32 cellular contexts compared by ENCODE assay signal in genomic region chr3:184096811-184097378, GRCh38. TPM values are rescaled to one million over a fixed set of nuclear protein-coding genes. Genes with fewer than 3 reads are reported as not detected.
DNase-seq lines count a peak whose midpoint lies in the region; ATAC-seq lines count a peak whose summit lies in the region.
"Had no signal": no experiment of that assay in that cellular context is flagged by ENCODE, and none has a peak within 500 bp of the region (broad histone marks: within the 10 kb centered on the region; RNA-seq: fewer than 3 reads in every experiment).

TSS of gene HTR3E (plus strand) at chr3:184097064. CDS start at chr3:184097530, 466 bp downstream.

- H3K9me3 ChIP-seq in Karpas-422 (ENCODE audit: low read length) (peaks cover 10% of the 10 kb centered on the region), mesenchymal stem cell (ENCODE audit: control insufficient read depth, low read length) (peaks cover 19% of the 10 kb centered on the region)

- no peaks in the 10 kb centered on the region for H4K20me1 ChIP-seq in Karpas-422 (ENCODE audit: insufficient read depth, low read depth, low read length)
- H4K20me1 ChIP-seq: BLaER1 had no signal

- DNase-seq in NOMO-1 treated with DMSO at 0.1 percent for 48 hours (lab: John Stamatoyannopoulos, UW; ENCODE audit: unreplicated experiment) (peak; percentile 44), NOMO-1 treated with dmso at 0.1 percent for 144 hours (lab: John Stamatoyannopoulos, UW; ENCODE audit: unreplicated experiment) (no peak), Karpas-422 (peak; percentile 50), mesenchymal stem cell (no peak), 8988T (no peak), sciatic nerve (ENCODE audit: low spot score) (no peak)
- DNase-seq: Caco-2; CD4-positive, alpha-beta T cell; DMS 273 treated with DMSO at 0.1 percent for 48 hours; DMS79; GF-D8; GM23248; H7; KBM-7; MV-4-11; NCI-H1105; NCI-H1436 treated with DMSO at 0.1 percent for 48 hours; NCI-H187 treated with DMSO at 0.1 percent for 48 hours; NCI-H2171 treated with DMSO at 0.1 percent for 48 hours; NCI-H345; NCI-H524; NCI-H774; SHP77; T-cell had no signal

- H2BK5ac ChIP-seq in mesenchymal stem cell (ENCODE audit: low read depth, low read length, poor library complexity, severe bottlenecking): peak within 1 kb of the TSS; percentile 8

- ATAC-seq in sciatic nerve (no peak), GM19455 (IDR thresholded peaks at IDR 0.05; ENCODE audit: unreplicated experiment) (no peak)
- ATAC-seq: Panc1, T-cell had no signal

- no peaks in the 10 kb centered on the region for H3K27me3 ChIP-seq in Karpas-422 (ENCODE audit: low read length)
- peaks cover 11 to 30% of the 10 kb centered on the region in 2 experiments for H3K27me3 ChIP-seq in mesenchymal stem cell (ENCODE audit: control insufficient read depth in 1 of 2, insufficient read depth in 1 of 2, low read length in 2 of 2)
- H3K27me3 ChIP-seq: BLaER1 had no signal

- no peak within 1 kb of the TSS for H2AFZ ChIP-seq in Karpas-422 (ENCODE audit: low read length)
- H2AFZ ChIP-seq in mesenchymal stem cell (ENCODE audit: low read depth, low read length): no peak within 1 kb of the TSS
- H2AFZ ChIP-seq: GM23248 had no signal

- H3K36me3 ChIP-seq in Karpas-422 (ENCODE audit: insufficient read depth, low read length) (no peaks in the 10 kb centered on the region), mesenchymal stem cell (ENCODE audit: control insufficient read depth in 1 of 2, insufficient read depth in 2 of 2, low read depth in 1 of 2, low read length in 2 of 2) (no peaks in the 10 kb centered on the region)
- H3K36me3 ChIP-seq: BLaER1 had no signal

- no peak within 1 kb of the TSS for H3K23ac ChIP-seq in mesenchymal stem cell (ENCODE audit: low read length in 2 of 2)

- no peak within 1 kb of the TSS for H3K4ac ChIP-seq in mesenchymal stem cell (ENCODE audit: low read depth in 1 of 2, low read length in 2 of 2)

- H3K4me3 ChIP-seq in Karpas-422 (ENCODE audit: low read length): no peak within 1 kb of the TSS
- H3K4me3 ChIP-seq in mesenchymal stem cell (ENCODE audit: insufficient read depth in 1 of 2, low read depth in 1 of 2, low read length in 2 of 2): no peak within 1 kb of the TSS
- H3K4me3 ChIP-seq: BLaER1, GM23248 had no signal

- no peaks in the 10 kb centered on the region for H3K9me2 ChIP-seq in Karpas-422 (replicated peaks; ENCODE audit: insufficient read depth, low read length)

- H3K4me2 ChIP-seq in Karpas-422 (ENCODE audit: low read depth, low read length, poor library complexity, severe bottlenecking): no peak within 1 kb of the TSS
- no peak within 1 kb of the TSS for H3K4me2 ChIP-seq in mesenchymal stem cell (ENCODE audit: low read length, poor library complexity, severe bottlenecking)
- H3K4me2 ChIP-seq: BLaER1 had no signal

- H3K79me1 ChIP-seq in mesenchymal stem cell (replicated peaks; ENCODE audit: low read length, poor library complexity, severe bottlenecking): no peaks in the 10 kb centered on the region

- no peaks in the 10 kb centered on the region for H3K79me2 ChIP-seq in Karpas-422 (ENCODE audit: low read length)

- H2BK120ac ChIP-seq in mesenchymal stem cell (ENCODE audit: low read depth, low read length): no peak within 1 kb of the TSS

- H3K18ac ChIP-seq in mesenchymal stem cell (ENCODE audit: low read depth in 1 of 2, low read length in 2 of 2): no peak within 1 kb of the TSS

- H2BK15ac ChIP-seq in mesenchymal stem cell (ENCODE audit: low read depth, poor library complexity, severe bottlenecking): no peak within 1 kb of the TSS

- H3K9ac ChIP-seq in Karpas-422 (ENCODE audit: low read length) (no peak within 1 kb of the TSS), mesenchymal stem cell (ENCODE audit: low read length) (no peak within 1 kb of the TSS)
- H3K9ac ChIP-seq: BLaER1, GM23248 had no signal

- H3K27ac ChIP-seq in Karpas-422 (ENCODE audit: low read length) (no peak within 1 kb of the TSS), mesenchymal stem cell (ENCODE audit: low read length, poor library complexity, severe bottlenecking) (no peak within 1 kb of the TSS)
- H3K27ac ChIP-seq: BLaER1, GM23248, RWPE1 had no signal

- H3K4me1 ChIP-seq in Karpas-422 (ENCODE audit: low read length) (peaks cover 22% of the 10 kb centered on the region), mesenchymal stem cell (ENCODE audit: control insufficient read depth, insufficient read depth, low read depth, low read length) (no peaks in the 10 kb centered on the region)
- H3K4me1 ChIP-seq: BLaER1, Caco-2 had no signal

- 91% methylated on average over 7 of the region's 7 CpGs for WGBS in mesenchymal stem cell

- no peak within 1 kb of the TSS for H2BK12ac ChIP-seq in mesenchymal stem cell (ENCODE audit: low read length in 2 of 2)

- no peak within 1 kb of the TSS for H3K14ac ChIP-seq in mesenchymal stem cell (ENCODE audit: low read length in 2 of 2)

- no peak within 1 kb of the TSS for H4K91ac ChIP-seq in mesenchymal stem cell (ENCODE audit: low read length)

- no peak within 1 kb of the TSS for H4K8ac ChIP-seq in mesenchymal stem cell (ENCODE audit: low read length)

- no peak within 1 kb of the TSS for H2AK5ac ChIP-seq in mesenchymal stem cell (ENCODE audit: low read length, severe bottlenecking)

- intact Hi-C loops in sciatic nerve (cut with DNase I): no loop called here

RNA-seq across cellular contexts. Expression of gene HTR3E, which starts in this region (rescaled TPM):
- not detected in 2 replicates for total RNA-seq in Karpas-422 (2014; rRNA removed; shearing (Covaris generic); ENCODE audit: low replicate concordance)
- polyA plus RNA-seq in mesenchymal stem cell (2013, experiment 1 of 2): not detected
- polyA plus RNA-seq in mesenchymal stem cell (2013, experiment 2 of 2): not detected
- total RNA-seq in sciatic nerve: not detected
- total RNA-seq: A172; Caco-2; CD4-positive, alpha-beta T cell; GM23248; H7; OCI-LY7; SK-MEL-5; T-cell had no signal
- polyA plus RNA-seq: AG04450, GM23248 had no signal

Comparison
In these comparisons a context has a peak if more than half of its experiments do, and no peak if none do; other contexts are left out.
1. Peak in DNase-seq in Karpas-422; RNA of the gene not detected or under 1 TPM.